In genomic region chr7:129421717-129422250, GRCh38 we compare ENCODE assay signal across 28 cellular contexts.
"Had no signal": no experiment of that assay in that cellular context is flagged by ENCODE, and none has a peak within 500 bp of the region (broad histone marks: within the 10 kb centered on the region; RNA-seq: fewer than 3 reads in every experiment).

No MANE protein-coding gene starts in this region.

- H3K9me3 Mint-ChIP-seq: activated naive CD4-positive, alpha-beta T cell treated with anti-CD3 and anti-CD28 coated beads, Interleukin-2, amount 50 U/mL, for 72 hours; brain; T-helper 1 cell treated with Interleukin-12 subunit alpha and Interleukin-12 subunit beta and Interleukin-4 antibody, amounts not matched to agents 30 μg/mL and 1 μg/mL, for 36 hours had no signal

- H3K27me3 ChIP-seq: MG63, SJSA1 had no signal

- H3K36me3 ChIP-seq: MG63, SJSA1 had no signal

- DNase-seq: activated CD4-positive, alpha-beta T cell treated with anti-CD3 and anti-CD28 coated beads for 4 hours; activated CD4-positive, alpha-beta T cell treated with anti-CD3 and anti-CD28 coated beads, Interleukin-2, amount 50 U/mL, for 4 hours; activated CD8-positive, alpha-beta memory T cell treated with anti-CD3 and anti-CD28 coated beads, Interleukin-2, amount 50 U/mL, for 48 hours; activated CD8-positive, alpha-beta T cell treated with anti-CD3 and anti-CD28 coated beads, Interleukin-2, amount 10 ng/mL, durations not matched to agents 7 days and 5 days; activated effector memory CD4-positive, alpha-beta T cell treated with anti-CD3 and anti-CD28 coated beads, Interleukin-2, amount 50 U/mL, for 16 hours; activated naive CD4-positive, alpha-beta T cell treated with Interleukin-2 at 50 U/mL for 16 hours; activated T-cell treated with anti-CD3 and anti-CD28 coated beads, Interleukin-2, amount 50 U/mL, for 1 hour; amygdala; cerebellar nuclear complex; MG63; MV-4-11; NCI-H1105; NCI-H1436; NCI-H1694 treated with DMSO at 0.1 percent for 48 hours; NCI-H2029 treated with DMSO at 0.1 percent for 48 hours; NCI-H345; NCI-H510A; NCI-H526 treated with DMSO at 0.1 percent for 48 hours; NCI-H82; RPMI8226; SHP77 had no signal

- H3K27ac Mint-ChIP-seq: activated CD8-positive, alpha-beta T cell treated with anti-CD3 and anti-CD28 coated beads, Interleukin-2, amount 10 ng/mL, durations not matched to agents 7 days and 5 days; activated naive CD4-positive, alpha-beta T cell treated with anti-CD3 and anti-CD28 coated beads, Interleukin-2, amount 50 U/mL, for 72 hours; brain; T-helper 1 cell treated with Interleukin-12 subunit alpha and Interleukin-12 subunit beta and Interleukin-4 antibody, amounts not matched to agents 30 μg/mL and 1 μg/mL, for 36 hours had no signal

- H3K4me3 ChIP-seq: MG63, SJSA1 had no signal

- H3K4me1 ChIP-seq: SJSA1 had no signal

- H3K4me1 Mint-ChIP-seq: brain had no signal

- ATAC-seq: activated CD4-positive, CD25-positive, alpha-beta regulatory T cell treated with anti-CD3 and anti-CD28 coated beads, Interleukin-2, amount 50 U/mL, for 24 hours; activated CD8-positive, alpha-beta T cell treated with anti-CD3 and anti-CD28 coated beads, Interleukin-2, amount 10 ng/mL, durations not matched to agents 7 days and 5 days; activated naive CD4-positive, alpha-beta T cell treated with anti-CD3 and anti-CD28 coated beads, Interleukin-2, amount 50 U/mL, for 72 hours; Panc1 had no signal

- FAIRE-seq: astrocyte had no signal

- H3K9me3 ChIP-seq: MG63, SJSA1 had no signal

- H3K4me3 Mint-ChIP-seq: activated CD8-positive, alpha-beta T cell treated with anti-CD3 and anti-CD28 coated beads, Interleukin-2, amount 10 ng/mL, durations not matched to agents 7 days and 5 days; brain; T-helper 1 cell treated with Interleukin-12 subunit alpha and Interleukin-12 subunit beta and Interleukin-4 antibody, amounts not matched to agents 30 μg/mL and 1 μg/mL, for 36 hours had no signal

- H3K27ac ChIP-seq: SJSA1 had no signal
